ENCODE assay signal across 23 cellular contexts in genomic region chr14:54808326-54809161, GRCh38.
"Had no signal": no experiment of that assay in that cellular context is flagged by ENCODE, and none has a peak within 500 bp of the region (broad histone marks: within the 10 kb centered on the region; RNA-seq: fewer than 3 reads in every experiment).

No MANE protein-coding gene starts in this region.

- H3K27me3 ChIP-seq: testis, transverse colon had no signal

- H3K4me3 ChIP-seq: left lung, lower lobe of right lung, skin epidermis, testis, transverse colon had no signal

- H3K36me3 ChIP-seq: left lung, lower lobe of right lung, transverse colon had no signal

- H3K9me3 ChIP-seq: left lung, lower lobe of right lung, testis, transverse colon had no signal

- H3K36me3 Mint-ChIP-seq: naive thymus-derived CD8-positive, alpha-beta T cell had no signal

- H3K27ac Mint-ChIP-seq: activated T-cell treated with anti-CD3 and anti-CD28 coated beads, Interleukin-2, amount 50 U/mL, for 24 hours; dendritic cell treated with granulocyte-macrophage colony-stimulating factor and Interleukin-4, amounts not matched to agents 40 ng/mL and 50 ng/mL, for 4 days had no signal

- H3K4me1 ChIP-seq: transverse colon had no signal

- ATAC-seq: activated CD4-positive, CD25-positive, alpha-beta regulatory T cell treated with anti-CD3 and anti-CD28 coated beads, Interleukin-2, amount 50 U/mL, for 24 hours; left lung; lower lobe of right lung; naive thymus-derived CD8-positive, alpha-beta T cell; stimulated activated naive CD8-positive, alpha-beta T cell treated with anti-CD3 and anti-CD28 coated beads, Interleukin-15, Interleukin-2, amounts not matched to agents 100 U/mL and 50 U/mL, for 24 hours had no signal

- DNase-seq: activated CD4-positive, alpha-beta T cell treated with anti-CD3 and anti-CD28 coated beads for 48 hours; activated CD4-positive, alpha-beta T cell treated with anti-CD3 and anti-CD28 coated beads, Interleukin-2, amount 50 U/mL, for 48 hours; activated CD8-positive, alpha-beta memory T cell treated with anti-CD3 and anti-CD28 coated beads, Interleukin-2, amount 50 U/mL, for 48 hours; activated gamma-delta T cell treated with Interleukin-2 at 50 U/mL for 16 hours; activated naive CD4-positive, alpha-beta T cell treated with anti-CD3 and anti-CD28 coated beads, Interleukin-2, amount 50 U/mL, for 16 hours; activated T-cell treated with anti-CD3 and anti-CD28 coated beads, Interleukin-2, amount 50 U/mL, for 24 hours; amygdala; central memory CD4-positive, alpha-beta T cell; effector CD4-positive, alpha-beta T cell; left lung; lower lobe of right lung; mesenchymal stem cell; naive thymus-derived CD8-positive, alpha-beta T cell; posterior cingulate gyrus; stimulated activated CD4-positive, alpha-beta T cell treated with anti-CD3 and anti-CD28 coated beads, Interleukin-12 subunit alpha, Interleukin-12 subunit beta, amount 100 ng/mL, for 4 hours; stimulated activated CD4-positive, alpha-beta T cell treated with anti-CD3 and anti-CD28 coated beads, Interleukin-4, amount 100 ng/mL, for 1 hour; stimulated activated naive CD8-positive, alpha-beta T cell treated with anti-CD3 and anti-CD28 coated beads, Interleukin-15, Interleukin-2, amounts not matched to agents 100 U/mL and 50 U/mL, for 24 hours; testis; transverse colon had no signal

- H3K27ac ChIP-seq: left lung, lower lobe of right lung, skin epidermis, testis, transverse colon, VCaP had no signal

- H3K4me3 Mint-ChIP-seq: activated T-cell treated with anti-CD3 and anti-CD28 coated beads, Interleukin-2, amount 50 U/mL, for 24 hours; dendritic cell treated with granulocyte-macrophage colony-stimulating factor and Interleukin-4, amounts not matched to agents 40 ng/mL and 50 ng/mL, for 4 days; naive thymus-derived CD8-positive, alpha-beta T cell had no signal

- H3K9me3 Mint-ChIP-seq: activated T-cell treated with anti-CD3 and anti-CD28 coated beads, Interleukin-2, amount 50 U/mL, for 24 hours; dendritic cell treated with granulocyte-macrophage colony-stimulating factor and Interleukin-4, amounts not matched to agents 40 ng/mL and 50 ng/mL, for 4 days; naive thymus-derived CD8-positive, alpha-beta T cell had no signal
